9 cellular contexts compared by ENCODE assay signal in genomic region chr5:177425196-177425800, GRCh38. TPM values are rescaled to one million over a fixed set of nuclear protein-coding genes. Genes with fewer than 3 reads are reported as not detected.
DNase-seq lines count a peak whose midpoint lies in the region; ATAC-seq and TF ChIP-seq lines count a peak whose summit lies in the region.
"Had no signal": no experiment of that assay in that cellular context is flagged by ENCODE, and none has a peak within 500 bp of the region (broad histone marks: within the 10 kb centered on the region; RNA-seq: fewer than 3 reads in every experiment).

No MANE protein-coding gene starts in this region.

- 65% methylated on average over 12 of the region's 13 CpGs for WGBS in mammary epithelial cell (ENCODE audit: low coverage, missing lambda C conversion rate)

- intact Hi-C loops in mammary epithelial cell (cut with micrococcal nuclease), result loop anchor here (1.0 kb wide), 1 partner anchor 35 kb away; no protein-coding TSS in a partner anchor

- H3K9me3 ChIP-seq in mammary epithelial cell (replicated peaks; ENCODE audit: insufficient read depth, low read length) (no peaks in the 10 kb centered on the region), mononuclear cell (ENCODE audit: low read depth, low read length) (no peaks in the 10 kb centered on the region)

- TF ChIP-seq CTCF in 22Rv1 (IDR thresholded peaks at IDR 0.05) (no peak), HL-60 (IDR thresholded peaks at IDR 0.05; ENCODE audit: insufficient read depth, low read length) (no peak), mammary epithelial cell (conservative IDR thresholded peaks at IDR 0.05 in 1 of 2, IDR thresholded peaks at IDR 0.05 in 1 of 2; ENCODE audit: extremely low read depth in 1 of 2, insufficient read depth in 1 of 2, low read depth in 1 of 2, low read length in 2 of 2) (no peak)

- in situ Hi-C loops in mammary epithelial cell (cut with MboI; ENCODE audit: low sequenced_read_pairs in 2 of 2), result no loop called here

- no peak for ATAC-seq in GM19328 (IDR thresholded peaks at IDR 0.05; ENCODE audit: unreplicated experiment)
- ATAC-seq in HG02642 (IDR thresholded peaks at IDR 0.05; ENCODE audit: poor library complexity, unreplicated experiment), result no peak

- peak overlapping the region; percentile 93 for H2AFZ ChIP-seq in mammary epithelial cell (ENCODE audit: low read depth, low read length)

- H3K4me2 ChIP-seq in mammary epithelial cell (ENCODE audit: insufficient read depth, low read depth, low read length), result peak overlapping the region; percentile 77

- no peak for DNase-seq in HL-60 (ENCODE audit: low read depth in 1 of 2, low spot score in 1 of 2)
- no peak for DNase-seq in mammary epithelial cell
- no peak for DNase-seq in RKO (ENCODE audit: low spot score)
- DNase-seq in NCI-H1436 (lab: John Stamatoyannopoulos, UW), result no peak

- H3K4me1 ChIP-seq in mammary epithelial cell (ENCODE audit: insufficient read depth, low read length) (peaks cover 24% of the 10 kb centered on the region), mononuclear cell (ENCODE audit: insufficient read depth, low read length) (peaks cover 44% of the 10 kb centered on the region)

- H3K4me3 ChIP-seq in HL-60 (replicated peaks; ENCODE audit: insufficient read depth, low read length), result peak overlapping the region; percentile 57
- H3K4me3 ChIP-seq in mammary epithelial cell (replicated peaks in 1 of 3; ENCODE audit: insufficient read depth in 1 of 3, low read depth in 2 of 3, low read length in 3 of 3), result peak overlapping the region; percentile 51 to 68 (median 54)
- peak overlapping the region; percentile 33 for H3K4me3 ChIP-seq in mononuclear cell (ENCODE audit: low read length)

- peaks cover 32% of the 10 kb centered on the region for H3K79me2 ChIP-seq in mammary epithelial cell (ENCODE audit: insufficient read depth, low read length)

- H3K36me3 ChIP-seq in mammary epithelial cell (ENCODE audit: insufficient read depth, low read length), result no peaks in the 10 kb centered on the region

- peak overlapping the region; percentile 89 for H3K27ac ChIP-seq in 22Rv1
- H3K27ac ChIP-seq in HL-60 (replicated peaks), result peak overlapping the region; percentile 77
- H3K27ac ChIP-seq in mammary epithelial cell (ENCODE audit: insufficient read depth, low read depth, low read length), result peak overlapping the region; percentile 71

- no TSS peak for BruUV-seq in mammary epithelial cell (replicated peaks; lab: Mats Ljungman, UMichigan)

- CTCF ChIA-PET in mammary epithelial cell (lab: Charles Lee; ENCODE audit: low non-redundant PET), result interaction anchor here (0.6 kb wide), 1 partner anchor 30 kb away, joined by 4 read pairs; no protein-coding TSS in a partner anchor

- dilution Hi-C loops in mammary epithelial cell (cut with HindIII; ENCODE audit: low sequenced_read_pairs), result no loop called here

- no peaks in the 10 kb centered on the region for H4K20me1 ChIP-seq in mammary epithelial cell (ENCODE audit: insufficient read depth, low read length)

- H3K9ac ChIP-seq in mammary epithelial cell (ENCODE audit: insufficient read depth, low read length), result peak overlapping the region; percentile 37

- no peaks in the 10 kb centered on the region for H3K27me3 ChIP-seq in HL-60 (ENCODE audit: insufficient read depth, poor library complexity, severe bottlenecking)
- H3K27me3 ChIP-seq in mammary epithelial cell (ENCODE audit: insufficient read depth, low read length), result no peaks in the 10 kb centered on the region
- H3K27me3 ChIP-seq in mononuclear cell (ENCODE audit: insufficient read depth, low read length), result no peaks in the 10 kb centered on the region

RNA-seq across cellular contexts. Expression of gene GRK6, which starts 1.2 kb away (rescaled TPM):
- total RNA-seq in mammary epithelial cell (10 to 100 TPM; 25.8 to 39.1 TPM), mononuclear cell (75.2 TPM)
- polyA plus RNA-seq in mammary epithelial cell, result 28.7 TPM
- 11.4 TPM for polyA minus RNA-seq in mammary epithelial cell

RNA-seq across cellular contexts. Expression of gene F12, which starts 15.9 kb away (rescaled TPM):
- 1 to 10 TPM; 4.3 to 5.7 TPM for total RNA-seq in mammary epithelial cell
- 5.4 TPM for polyA plus RNA-seq in mammary epithelial cell
- 0.88 TPM for polyA minus RNA-seq in mammary epithelial cell
- total RNA-seq in mononuclear cell, result 0.52 TPM

RNA-seq across cellular contexts. Expression of gene PRR7, which starts 21.3 kb away (rescaled TPM):
- total RNA-seq in mammary epithelial cell (10 to 100 TPM; 13.9 to 23.3 TPM), mononuclear cell (25.8 TPM)
- polyA plus RNA-seq in mammary epithelial cell, result 14.2 TPM
- 1.2 TPM for polyA minus RNA-seq in mammary epithelial cell

RNA-seq across cellular contexts. Expression of gene PFN3, which starts 24.8 kb away (rescaled TPM):
- total RNA-seq in mammary epithelial cell (not detected), mononuclear cell (not detected)
- polyA plus RNA-seq in mammary epithelial cell, result not detected
- not detected for polyA minus RNA-seq in mammary epithelial cell
- total RNA-seq: T-helper 2 cell treated with Interferon-gamma antibody and Interleukin-4, amounts not matched to agents 100 ng/mL and 5 ng/mL, for 36 hours had no signal

RNA-seq across cellular contexts. Expression of gene SLC34A1, which starts 41.1 kb away (rescaled TPM):
- total RNA-seq in mammary epithelial cell, result under 1 TPM in 1 of 2 donors, not detected in 1; 0.09 TPM
- polyA plus RNA-seq in mammary epithelial cell, result 0.02 TPM
- not detected for polyA minus RNA-seq in mammary epithelial cell
- total RNA-seq in mononuclear cell, result 0.21 TPM
